Comparison of ENCODE assay signal across 15 cellular contexts in the genomic region with DNA sequence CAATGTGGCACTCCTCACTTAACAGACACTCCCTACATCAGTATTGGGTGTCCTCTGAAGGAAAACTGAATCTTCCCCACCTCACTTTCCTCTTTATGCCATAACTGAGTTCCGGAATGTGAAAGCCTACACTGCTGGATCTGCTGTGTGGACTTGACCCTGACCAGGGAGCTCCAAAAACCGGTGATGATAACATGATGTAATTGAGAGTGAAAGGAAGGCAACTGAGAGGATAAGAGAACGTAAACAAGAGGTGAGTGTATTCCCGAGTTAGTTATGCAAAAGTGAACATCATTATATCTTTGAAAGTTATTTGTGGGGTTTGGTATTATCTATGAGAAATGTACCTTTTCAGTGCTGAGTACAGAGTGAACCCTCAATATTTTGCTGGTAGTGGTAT.
DNase-seq lines count a peak whose midpoint lies in the region; TF ChIP-seq lines count a peak whose summit lies in the region.
"Had no signal": no experiment of that assay in that cellular context is flagged by ENCODE, and none has a peak within 500 bp of the region (broad histone marks: within the 10 kb centered on the region; RNA-seq: fewer than 3 reads in every experiment).

No MANE protein-coding gene starts in this region.

- H3K36me3 ChIP-seq in SU-DHL-6 (ENCODE audit: low read length) = no peaks in the 10 kb centered on the region
- H3K36me3 ChIP-seq in endodermal cell (ENCODE audit: control insufficient read depth, insufficient read depth, low read length) = no peaks in the 10 kb centered on the region

- WGBS in endodermal cell (ENCODE audit: insufficient coverage in 1 of 2, insufficient read length in 1 of 2), 2 experiments = 74 to 88% methylated on average over 4 of the region's 4 CpGs

- no peaks in the 10 kb centered on the region for H3K36me3 Mint-ChIP-seq in endodermal cell (ENCODE audit: low read depth)

- no peak overlapping the region for H3K9ac ChIP-seq in SU-DHL-6 (ENCODE audit: low read length)
- H3K9ac ChIP-seq in endodermal cell (ENCODE audit: extremely low read depth, low read length, poor library complexity, severe bottlenecking) = no peak overlapping the region

- no peak overlapping the region for H3K27ac ChIP-seq in SU-DHL-6 (ENCODE audit: low read depth, low read length)
- no peak overlapping the region for H3K27ac ChIP-seq in endodermal cell (ENCODE audit: low read depth, low read length)
- H3K27ac ChIP-seq: 22Rv1, A549, C4-2B had no signal

- no peaks in the 10 kb centered on the region for H3K4me1 Mint-ChIP-seq in endodermal cell
- H3K4me1 Mint-ChIP-seq: GM23338 had no signal

- no peaks in the 10 kb centered on the region for H3K27me3 Mint-ChIP-seq in endodermal cell (ENCODE audit: insufficient read depth)
- H3K27me3 Mint-ChIP-seq: CD4-positive, alpha-beta T cell had no signal

- no peak overlapping the region for H3K27ac Mint-ChIP-seq in endodermal cell
- H3K27ac Mint-ChIP-seq: CD4-positive, alpha-beta T cell; GM23338 had no signal

- TF ChIP-seq CTCF in SU-DHL-6 (IDR thresholded peaks at IDR 0.05; ENCODE audit: insufficient read depth, low read length, poor library complexity, severe bottlenecking) (no peak), endodermal cell (conservative IDR thresholded peaks at IDR 0.05) (no peak)

- no peaks in the 10 kb centered on the region for H3K9me2 ChIP-seq in SU-DHL-6 (replicated peaks; ENCODE audit: insufficient read depth, low read length)

- H4K20me1 ChIP-seq in SU-DHL-6 (ENCODE audit: low read depth, low read length) = no peaks in the 10 kb centered on the region

- H3K79me2 ChIP-seq in SU-DHL-6 (ENCODE audit: insufficient read depth, low read length) = no peaks in the 10 kb centered on the region

- H3K9me3 ChIP-seq in SU-DHL-6 (ENCODE audit: insufficient read depth, low read length) = no peaks in the 10 kb centered on the region
- peaks cover 5% of the 10 kb centered on the region for H3K9me3 ChIP-seq in endodermal cell (ENCODE audit: control insufficient read depth, low read length)
- H3K9me3 ChIP-seq: A549, Caco-2 had no signal

- H3K4me3 Mint-ChIP-seq in endodermal cell = no peak overlapping the region
- H3K4me3 Mint-ChIP-seq: CD4-positive, alpha-beta T cell; GM23338 had no signal

- peaks cover 56% of the 10 kb centered on the region for H3K9me3 Mint-ChIP-seq in endodermal cell
- H3K9me3 Mint-ChIP-seq: CD4-positive, alpha-beta T cell had no signal

- DNase-seq in NCI-H748 (lab: John Stamatoyannopoulos, UW; ENCODE audit: unreplicated experiment) (peak; percentile 9), NCI-H748 treated with DMSO at 0.1 percent for 48 hours (lab: John Stamatoyannopoulos, UW) (no peak), NCI-H146 (lab: John Stamatoyannopoulos, UW) (peak; percentile 27), endodermal cell (no peak), NCI-H1930 (lab: John Stamatoyannopoulos, UW) (no peak), SKM-1 (lab: John Stamatoyannopoulos, UW; ENCODE audit: unreplicated experiment) (no peak)
- DNase-seq: Caco-2; CD4-positive, alpha-beta T cell; DMS79; HCEC 1CT had no signal

- H2AFZ ChIP-seq in SU-DHL-6 (ENCODE audit: low read depth, low read length, severe bottlenecking) = peak overlapping the region; percentile 86
- H2AFZ ChIP-seq: GM23338 had no signal

- H3K4me2 ChIP-seq in SU-DHL-6 (ENCODE audit: low read depth, low read length, poor library complexity, severe bottlenecking) = peak overlapping the region; percentile 41
- H3K4me2 ChIP-seq: A549, GM23338 had no signal

- H3K27me3 ChIP-seq in SU-DHL-6 (ENCODE audit: low read length) (no peaks in the 10 kb centered on the region), endodermal cell (ENCODE audit: control insufficient read depth, insufficient read depth, low read length, poor library complexity, severe bottlenecking) (no peaks in the 10 kb centered on the region)

- H3K4me3 ChIP-seq in SU-DHL-6 (ENCODE audit: insufficient read depth, low read length, poor library complexity, severe bottlenecking) (peak overlapping the region; percentile 8), endodermal cell (ENCODE audit: low read length) (no peak overlapping the region)
- H3K4me3 ChIP-seq: A549, GM23338 had no signal

- H3F3A ChIP-seq in SU-DHL-6 (ENCODE audit: insufficient read depth) = no peaks in the 10 kb centered on the region

- no peaks in the 10 kb centered on the region for H3K4me1 ChIP-seq in endodermal cell (ENCODE audit: control insufficient read depth, insufficient read depth, low read length)
- H3K4me1 ChIP-seq: A549, Caco-2 had no signal

Comparison
In these comparisons a context has a peak if more than half of its experiments do, and no peak if none do; other contexts are left out.
1. DNase-seq: peak in NCI-H748 (single experiment) and NCI-H146 (single experiment); none in NCI-H748 treated with DMSO at 0.1 percent for 48 hours (single experiment), endodermal cell (single experiment), NCI-H1930 (0 of 2) and SKM-1 (single experiment).